In genomic region chr11:65133724-65134123, GRCh38 we compare ENCODE assay signal across 8 cellular contexts. TPM values are rescaled to one million over a fixed set of nuclear protein-coding genes. Genes with fewer than 3 reads are reported as not detected.
A peak's percentile ranks its signal among the peaks of the same experiment; 100 is the strongest.
DNase-seq lines count a peak whose midpoint lies in the region; ATAC-seq and TF ChIP-seq lines count a peak whose summit lies in the region.

No MANE protein-coding gene starts in this region.

- TF ChIP-seq CTCF in CD8-positive, alpha-beta T cell (IDR thresholded peaks at IDR 0.05): no peak
- TF ChIP-seq CTCF in PC-9 (conservative IDR thresholded peaks at IDR 0.05) (no peak), esophagus squamous epithelium (IDR thresholded peaks at IDR 0.05) (no peak), neutrophil (IDR thresholded peaks at IDR 0.05) (no peak)

- WGBS in esophagus squamous epithelium, 2 donors: 0 to 2% methylated on average over 9 to 12 of the region's 20 CpGs

- peaks cover 33% of the 10 kb centered on the region for H3K4me1 ChIP-seq in CD8-positive, alpha-beta T cell (ENCODE audit: insufficient read depth, low read length)
- H3K4me1 ChIP-seq in PC-9 (replicated peaks; ENCODE audit: insufficient read depth) (peaks cover 19% of the 10 kb centered on the region), esophagus squamous epithelium (peaks cover 22 to 60% (median 23%) of the 10 kb centered on the region in 3 donors), neutrophil (ENCODE audit: control insufficient read depth in 1 of 2, insufficient read depth in 1 of 2, low read depth in 1 of 2, low read length in 1 of 2) (peaks cover 34 to 38% of the 10 kb centered on the region in 2 experiments)

- ATAC-seq in CD8-positive, alpha-beta T cell: no peak

- H3K4me3 ChIP-seq in CD8-positive, alpha-beta T cell (ENCODE audit: low read depth, low read length): peak overlapping the region; percentile 85
- H3K4me3 ChIP-seq in PC-9 (peak overlapping the region; percentile 92), esophagus squamous epithelium (peak overlapping the region; percentile 67 to 84 (median 76)), neutrophil (ENCODE audit: low read depth in 1 of 2, low read length in 1 of 2) (peak overlapping the region; percentile 74 to 90)

- H3K4me2 ChIP-seq in PC-9: peak overlapping the region; percentile 89

- peak overlapping the region; percentile 75 for H2AFZ ChIP-seq in PC-9

- peaks cover 39% of the 10 kb centered on the region for H3K4me1 Mint-ChIP-seq in CD8-positive, alpha-beta T cell (ENCODE audit: low read depth)

- H3K27me3 Mint-ChIP-seq in CD8-positive, alpha-beta T cell (ENCODE audit: low read depth): no peaks in the 10 kb centered on the region

- peaks cover 40% of the 10 kb centered on the region for H3F3A ChIP-seq in PC-9 (ENCODE audit: insufficient read depth, low read depth)

- POLR2A ChIA-PET in CD8-positive, alpha-beta T cell (lab: Charles Lee): interaction anchor here (0.6 to 3.4 kb wide), 7 partner anchors 12 to 440 kb away, joined by 3 to 66 read pairs (median 3); partner anchors contain the start of genes FAU, MRPL49, POLA2 and TM7SF2
- POLR2A ChIA-PET in PC-9 (lab: Charles Lee; ENCODE audit: unreplicated experiment): interaction anchor here (0.6 to 0.7 kb wide), 2 partner anchors 37 to 66 kb away, joined by 4 to 16 read pairs; no protein-coding TSS in a partner anchor

- H3K9me2 ChIP-seq in PC-9 (ENCODE audit: insufficient read depth): no peaks in the 10 kb centered on the region

- intact Hi-C loops in CD8-positive, alpha-beta T cell (cut with DNase I, micrococcal nuclease): loop anchor here in 1 of 2 experiments (1.0 to 5.0 kb wide), 4 partner anchors 11 to 129 kb away; partner anchors contain the start of genes FAU, MRPL49, POLA2 and VPS51
- intact Hi-C loops in PC-9 (cut with micrococcal nuclease; ENCODE audit: unreplicated experiment) (no loop called here), esophagus squamous epithelium (cut with DNase I) (no loop called here)

- H4K20me1 ChIP-seq in PC-9 (ENCODE audit: insufficient read depth): peaks cover 31% of the 10 kb centered on the region

- DNase-seq in CD8-positive, alpha-beta T cell: peak in 1 of 7 experiments; percentile 27
- no peak for DNase-seq in PC-9
- no peak for DNase-seq in esophagus squamous epithelium (lab: John Stamatoyannopoulos, UW)
- no peak for DNase-seq in OCI-M2 (lab: John Stamatoyannopoulos, UW; ENCODE audit: unreplicated experiment)
- DNase-seq in GOT3 (lab: John Stamatoyannopoulos, UW): no peak
- DNase-seq in globus pallidus (ENCODE audit: low spot score): no peak
- no peak for DNase-seq in NCI-H510A (lab: John Stamatoyannopoulos, UW)

- H3K4me3 Mint-ChIP-seq in CD8-positive, alpha-beta T cell: peak overlapping the region; percentile 99

- no peak for TF ChIP-seq POLR2A in esophagus squamous epithelium (IDR thresholded peaks at IDR 0.05)

- peaks cover 52% of the 10 kb centered on the region for H3K36me3 Mint-ChIP-seq in CD8-positive, alpha-beta T cell

- CTCF ChIA-PET in CD8-positive, alpha-beta T cell (lab: Charles Lee): interaction anchor here (1.6 to 2.0 kb wide), 2 partner anchors 21 to 24 kb away, joined by 4 to 8 read pairs; partner anchors contain the start of gene TM7SF2
- CTCF ChIA-PET in PC-9 (lab: Charles Lee): no interaction called here

- no peaks in the 10 kb centered on the region for H3K27me3 ChIP-seq in CD8-positive, alpha-beta T cell (ENCODE audit: insufficient read depth, low read length)
- H3K27me3 ChIP-seq in PC-9 (ENCODE audit: insufficient read depth, low read depth): no peaks in the 10 kb centered on the region
- H3K27me3 ChIP-seq in esophagus squamous epithelium: no peaks in the 10 kb centered on the region
- no peaks in the 10 kb centered on the region for H3K27me3 ChIP-seq in neutrophil

- peaks cover 38% of the 10 kb centered on the region for H3K36me3 ChIP-seq in CD8-positive, alpha-beta T cell (ENCODE audit: insufficient read depth, low read length)
- H3K36me3 ChIP-seq in PC-9 (ENCODE audit: low read depth) (peaks cover 35% of the 10 kb centered on the region), esophagus squamous epithelium (peaks cover 35 to 44% (median 36%) of the 10 kb centered on the region in 3 donors), neutrophil (peaks cover 41% of the 10 kb centered on the region)

- no TSS peak for BruUV-seq in PC-9 (replicated peaks; lab: Mats Ljungman, UMichigan)

- no peaks in the 10 kb centered on the region for H3K9me3 Mint-ChIP-seq in CD8-positive, alpha-beta T cell

- H3K27ac Mint-ChIP-seq in CD8-positive, alpha-beta T cell: peak overlapping the region; percentile 100

- H3K27ac ChIP-seq in CD8-positive, alpha-beta T cell (ENCODE audit: low read depth, low read length): peak overlapping the region; percentile 96
- H3K27ac ChIP-seq in PC-9 (peak overlapping the region; percentile 92), esophagus squamous epithelium (peak overlapping the region; percentile 97 to 99 (median 98)), neutrophil (peak overlapping the region; percentile 95)

- H3K9me3 ChIP-seq in CD8-positive, alpha-beta T cell (ENCODE audit: low read length): no peaks in the 10 kb centered on the region
- H3K9me3 ChIP-seq in PC-9 (ENCODE audit: insufficient read depth, low read depth): no peaks in the 10 kb centered on the region
- H3K9me3 ChIP-seq in esophagus squamous epithelium: no peaks in the 10 kb centered on the region
- H3K9me3 ChIP-seq in neutrophil: no peaks in the 10 kb centered on the region

- peaks cover 35% of the 10 kb centered on the region for H3K79me2 ChIP-seq in PC-9 (ENCODE audit: low read depth)

RNA-seq across cellular contexts. Expression of gene SYVN1, which starts 0.6 kb away (rescaled TPM):
- total RNA-seq in CD8-positive, alpha-beta T cell: 10 to 100 TPM; 93.0 to 95.5 TPM
- 40.9 and 51.5 TPM in 2 replicates for total RNA-seq in PC-9 (2021)
- 10 to 100 TPM; 20.4 to 39.3 (median 26.9) TPM for total RNA-seq in esophagus squamous epithelium

RNA-seq across cellular contexts. Expression of gene MRPL49, which starts 11.6 kb away (rescaled TPM):
- 10 to 100 TPM; 61.3 to 62.7 TPM for total RNA-seq in CD8-positive, alpha-beta T cell
- total RNA-seq in PC-9 (2021) (84.5 and 95.0 TPM in 2 replicates), esophagus squamous epithelium (10 to 100 TPM; 68.1 to 76.2 (median 72.0) TPM)

RNA-seq across cellular contexts. Expression of gene FAU, which starts 11.8 kb away (rescaled TPM):
- 1,000 to 10,000 TPM; 1,787 to 1,833 TPM for total RNA-seq in CD8-positive, alpha-beta T cell
- total RNA-seq in PC-9 (2021) (973 and 1,165 TPM in 2 replicates), esophagus squamous epithelium (100 to 1,000 TPM; 436 to 777 (median 528) TPM)

RNA-seq across cellular contexts. Expression of gene ZNHIT2, which starts 16.2 kb away (rescaled TPM):
- total RNA-seq in CD8-positive, alpha-beta T cell: 1 to 10 TPM; 8.9 to 9.3 TPM
- total RNA-seq in PC-9 (2021) (13.7 and 22.3 TPM in 2 replicates), esophagus squamous epithelium (10 to 100 TPM; 12.4 to 17.0 (median 16.5) TPM)

RNA-seq across cellular contexts. Expression of gene TM7SF2, which starts 22.1 kb away (rescaled TPM):
- 10 to 100 TPM; 20.7 to 23.8 TPM for total RNA-seq in CD8-positive, alpha-beta T cell
- total RNA-seq in PC-9 (2021) (49.5 and 72.3 TPM in 2 replicates), esophagus squamous epithelium (10 to 100 TPM; 36.4 to 96.5 (median 74.7) TPM)
